In the genomic region with DNA sequence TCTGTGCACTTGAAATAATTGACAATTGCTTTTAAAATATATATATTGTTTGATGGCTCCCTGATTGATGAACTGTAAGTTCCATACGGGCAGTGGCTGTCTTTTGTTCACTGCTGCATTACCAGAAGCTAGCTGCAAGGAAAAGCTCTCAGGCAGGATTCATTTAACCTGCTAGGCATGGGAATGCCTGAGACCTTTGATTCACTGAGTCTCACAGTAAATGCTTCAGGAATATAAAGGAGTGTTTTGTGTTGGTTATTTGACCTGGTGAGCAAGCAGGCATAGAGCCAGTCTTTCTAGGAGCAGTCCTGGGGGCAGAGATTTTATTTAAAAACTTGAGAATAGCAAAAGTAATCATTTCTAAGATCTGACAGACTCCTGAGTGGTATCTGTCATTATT, we compare ENCODE assay signal across 16 cellular contexts.
"Had no signal": no experiment of that assay in that cellular context is flagged by ENCODE, and none has a peak within 500 bp of the region (broad histone marks: within the 10 kb centered on the region; RNA-seq: fewer than 3 reads in every experiment).

No MANE protein-coding gene starts in this region.

- H3K79me2 ChIP-seq: parathyroid adenoma had no signal

- DNase-seq: activated CD4-positive, alpha-beta T cell treated with anti-CD3 and anti-CD28 coated beads, Interleukin-2, amount 10 ng/mL, durations not matched to agents 7 days and 5 days; activated CD8-positive, alpha-beta memory T cell treated with anti-CD3 and anti-CD28 coated beads for 24 hours; activated naive CD4-positive, alpha-beta T cell treated with Interleukin-2 at 50 U/mL for 16 hours; activated T-cell treated with anti-CD3 and anti-CD28 coated beads for 4 hours; anterior cingulate cortex; dorsolateral prefrontal cortex; erythroblast; gastrocnemius medialis; heart left ventricle; naive B cell; stimulated activated CD4-positive, alpha-beta T cell treated with anti-CD3 and anti-CD28 coated beads, Interleukin-2, amount 100 ng/mL, for 48 hours had no signal

- H3K27me3 ChIP-seq: gastrocnemius medialis, heart left ventricle, neutrophil had no signal

- H3K27ac ChIP-seq: dorsolateral prefrontal cortex, gastrocnemius medialis, heart left ventricle, neutrophil, parathyroid adenoma had no signal

- H3K9me3 ChIP-seq: gastrocnemius medialis, heart left ventricle, neutrophil had no signal

- H3K4me3 ChIP-seq: dorsolateral prefrontal cortex, gastrocnemius medialis, heart left ventricle, lung had no signal

- H3K9ac ChIP-seq: parathyroid adenoma had no signal

- H2AFZ ChIP-seq: parathyroid adenoma had no signal

- H3K36me3 ChIP-seq: gastrocnemius medialis, heart left ventricle, neutrophil had no signal

- ATAC-seq: activated T-helper 17 cell treated with anti-CD3 and anti-CD28 coated beads, Interleukin-2, amount 50 U/mL, for 72 hours; gastrocnemius medialis; heart left ventricle; stimulated activated memory B cell treated with anti-CD40 and anti-IgM and Interleukin-4, amounts not matched to agents 10 μg/mL and 1 μg/mL and 100 μg/mL, for 72 hours had no signal

- H3K4me1 ChIP-seq: gastrocnemius medialis, heart left ventricle, parathyroid adenoma had no signal
